7 cellular contexts compared by ENCODE assay signal in genomic region chr7:67371429-67372305, GRCh38.
A peak's percentile ranks its signal among the peaks of the same experiment; 100 is the strongest.
DNase-seq lines count a peak whose midpoint lies in the region; ATAC-seq, FAIRE-seq and TF ChIP-seq lines count a peak whose summit lies in the region.

No MANE protein-coding gene starts in this region.

- DNase-seq in GM12891 (ENCODE audit: insufficient read length, low spot score) = peak; percentile 77
- DNase-seq in HFFc6 = peak; percentile 55
- DNase-seq in NCI-H1048 (lab: John Stamatoyannopoulos, UW) = peak; percentile 58
- DNase-seq in SKM-1 treated with dmso at 0.1 percent for 144 hours (lab: John Stamatoyannopoulos, UW; ENCODE audit: unreplicated experiment) = peak; percentile 61
- peak; percentile 50 for DNase-seq in activated naive CD8-positive, alpha-beta T cell treated with anti-CD3 and anti-CD28 coated beads, Interleukin-2, amount 50 U/mL, for 24 hours
- DNase-seq in left cardiac atrium = peak; percentile 45
- DNase-seq in retinal pigment epithelial cell (ENCODE audit: low read depth) = peak; percentile 13

- no peaks in the 10 kb centered on the region for H3K4me1 Mint-ChIP-seq in HFFc6 (ENCODE audit: low read depth)
- H3K4me1 Mint-ChIP-seq in activated naive CD8-positive, alpha-beta T cell treated with anti-CD3 and anti-CD28 coated beads, Interleukin-2, amount 50 U/mL, for 24 hours = no peaks in the 10 kb centered on the region

- H3K9me3 Mint-ChIP-seq in HFFc6 = no peaks in the 10 kb centered on the region
- H3K9me3 Mint-ChIP-seq in activated naive CD8-positive, alpha-beta T cell treated with anti-CD3 and anti-CD28 coated beads, Interleukin-2, amount 50 U/mL, for 24 hours = peaks cover 6% of the 10 kb centered on the region

- peak; percentile 89 for TF ChIP-seq CTCF in HFFc6 (IDR thresholded peaks at IDR 0.05)
- peak; percentile 76 for TF ChIP-seq CTCF in retinal pigment epithelial cell (conservative IDR thresholded peaks at IDR 0.05; ENCODE audit: low read depth, low read length)

- FAIRE-seq in GM12891 (lab: Jason Lieb, UNC) = peak; percentile 93

- H3K4me3 ChIP-seq in retinal pigment epithelial cell (ENCODE audit: low read length) = no peak overlapping the region

- H3K27ac Mint-ChIP-seq in HFFc6 = no peak overlapping the region
- no peak overlapping the region for H3K27ac Mint-ChIP-seq in activated naive CD8-positive, alpha-beta T cell treated with anti-CD3 and anti-CD28 coated beads, Interleukin-2, amount 50 U/mL, for 24 hours

- no peaks in the 10 kb centered on the region for H3K36me3 Mint-ChIP-seq in HFFc6 (ENCODE audit: low read depth)
- no peaks in the 10 kb centered on the region for H3K36me3 Mint-ChIP-seq in activated naive CD8-positive, alpha-beta T cell treated with anti-CD3 and anti-CD28 coated beads, Interleukin-2, amount 50 U/mL, for 24 hours (ENCODE audit: low read depth)

- intact Hi-C loops in left cardiac atrium (cut with DNase I) = no loop called here

- no peak for TF ChIP-seq POLR2A in GM12891 (IDR thresholded peaks at IDR 0.05; ENCODE audit: low read depth, low read length)

- peaks cover 6% of the 10 kb centered on the region; the same call in 1 of the 2 replicates for H3K27me3 Mint-ChIP-seq in HFFc6 (ENCODE audit: insufficient read depth)
- peaks cover 16% of the 10 kb centered on the region for H3K27me3 Mint-ChIP-seq in activated naive CD8-positive, alpha-beta T cell treated with anti-CD3 and anti-CD28 coated beads, Interleukin-2, amount 50 U/mL, for 24 hours

- H3K4me3 Mint-ChIP-seq in HFFc6 = no peak overlapping the region
- H3K4me3 Mint-ChIP-seq in activated naive CD8-positive, alpha-beta T cell treated with anti-CD3 and anti-CD28 coated beads, Interleukin-2, amount 50 U/mL, for 24 hours = no peak overlapping the region

- ATAC-seq in activated naive CD8-positive, alpha-beta T cell treated with anti-CD3 and anti-CD28 coated beads, Interleukin-2, amount 50 U/mL, for 24 hours = peak; percentile 76
- ATAC-seq in left cardiac atrium = peak; percentile 92

TF ChIP-seq in GM12891, 5 proteins besides CTCF, POLR2A, EP300 and RAD21:
- TF ChIP-seq PAX5 (IDR thresholded peaks at IDR 0.05; ENCODE audit: insufficient read depth, low read length, severe bottlenecking) (no peak), POU2F2 (IDR thresholded peaks at IDR 0.05; ENCODE audit: low read depth, low read length) (no peak; the same call in 1 of the 2 replicates), TAF1 (IDR thresholded peaks at IDR 0.05; ENCODE audit: low read depth, low read length) (no peak)

Comparison
In these comparisons a context has a peak if more than half of its experiments do, and no peak if none do; other contexts are left out.
1. DNase-seq: peak in every context shown above with its lines; median percentile 77 in GM12891; 61 in SKM-1 treated with dmso at 0.1 percent for 144 hours; 58 in NCI-H1048; 55 in HFFc6; 50 in activated naive CD8-positive, alpha-beta T cell treated with anti-CD3 and anti-CD28 coated beads, Interleukin-2, amount 50 U/mL, for 24 hours; 45 in left cardiac atrium; 13 in retinal pigment epithelial cell.